8 cellular contexts compared by ENCODE assay signal in genomic region chr10:130127612-130128607, GRCh38. TPM values are rescaled to one million over a fixed set of nuclear protein-coding genes. Genes with fewer than 3 reads are reported as not detected.
A peak's percentile ranks its signal among the peaks of the same experiment; 100 is the strongest.
DNase-seq lines count a peak whose midpoint lies in the region; ATAC-seq and TF ChIP-seq lines count a peak whose summit lies in the region.

No MANE protein-coding gene starts in this region.

- H3K79me2 ChIP-seq in mesendoderm (ENCODE audit: control insufficient read depth, insufficient read depth, low read length) = no peaks in the 10 kb centered on the region

- no peak overlapping the region for H2AK5ac ChIP-seq in mesendoderm (ENCODE audit: low read length)

- no peak overlapping the region for H3K4me3 ChIP-seq in endodermal cell (ENCODE audit: low read length)
- H3K4me3 ChIP-seq in mesendoderm (ENCODE audit: low read length) = no peak overlapping the region

- no peak overlapping the region for H3K4me3 Mint-ChIP-seq in endodermal cell

- H3K36me3 Mint-ChIP-seq in endodermal cell (ENCODE audit: low read depth) = no peaks in the 10 kb centered on the region

- H3K56ac ChIP-seq in mesendoderm (ENCODE audit: low read length) = peak overlapping the region; percentile 74

- H3K4me1 ChIP-seq in endodermal cell (ENCODE audit: control insufficient read depth, insufficient read depth, low read length) (no peaks in the 10 kb centered on the region), mesendoderm (ENCODE audit: control insufficient read depth, low read depth, low read length) (no peaks in the 10 kb centered on the region)

- TF ChIP-seq CTCF in endodermal cell (conservative IDR thresholded peaks at IDR 0.05) = peak; percentile 88

- no peak overlapping the region for H3K4me2 ChIP-seq in mesendoderm (ENCODE audit: low read length)

- H3K9me3 Mint-ChIP-seq in endodermal cell = no peaks in the 10 kb centered on the region

- H3K4ac ChIP-seq in mesendoderm (ENCODE audit: low read depth, low read length) = no peak overlapping the region

- WGBS in endodermal cell (ENCODE audit: insufficient coverage in 1 of 2, insufficient read length in 1 of 2), 2 experiments = 41 to 67% methylated on average over 3 to 10 of the region's 12 CpGs
- WGBS in mesendoderm (ENCODE audit: extremely low coverage, insufficient coverage, low lambda C conversion rate) = no CpG with 5 or more reads among the region's 12 CpGs

- ATAC-seq in GM19025 (IDR thresholded peaks at IDR 0.05; ENCODE audit: low read depth, unreplicated experiment) (peak; percentile 87), HG03066 (IDR thresholded peaks at IDR 0.05; ENCODE audit: low read depth, unreplicated experiment) (peak; percentile 74)

- DNase-seq in COLO668 (lab: John Stamatoyannopoulos, UW; ENCODE audit: unreplicated experiment) (peak; percentile 34), NCI-H226 (peak; percentile 27), endodermal cell (peak; percentile 91), mesendoderm (peak; percentile 93), superior temporal gyrus (ENCODE audit: extremely low spot score) (peak; percentile 85)
- DNase-seq in activated CD4-positive, alpha-beta T cell treated with anti-CD3 and anti-CD28 coated beads, Interleukin-2, amount 50 U/mL, for 4 hours = peak; percentile 31 to 44

- no peak overlapping the region for H2BK5ac ChIP-seq in mesendoderm (ENCODE audit: low read length)

- H4K8ac ChIP-seq in mesendoderm (ENCODE audit: low read depth, low read length) = no peak overlapping the region

- H3K27me3 ChIP-seq in endodermal cell (ENCODE audit: control insufficient read depth, insufficient read depth, low read length, poor library complexity, severe bottlenecking) (no peaks in the 10 kb centered on the region), mesendoderm (ENCODE audit: insufficient read depth, low read length, poor library complexity) (no peaks in the 10 kb centered on the region)

- H3K4me1 Mint-ChIP-seq in endodermal cell = peaks cover 9% of the 10 kb centered on the region

- no peak overlapping the region for H3K27ac ChIP-seq in endodermal cell (ENCODE audit: low read depth, low read length)
- H3K27ac ChIP-seq in mesendoderm (ENCODE audit: low read depth, low read length) = no peak overlapping the region

- H3K27ac Mint-ChIP-seq in endodermal cell = peak overlapping the region; percentile 11

- H3K36me3 ChIP-seq in endodermal cell (ENCODE audit: control insufficient read depth, insufficient read depth, low read length) (no peaks in the 10 kb centered on the region), mesendoderm (ENCODE audit: control insufficient read depth, insufficient read depth, low read length) (no peaks in the 10 kb centered on the region)

- no peak overlapping the region for H4K5ac ChIP-seq in mesendoderm (ENCODE audit: low read length)

- no peaks in the 10 kb centered on the region for H3K79me1 ChIP-seq in mesendoderm (ENCODE audit: low read length)

- no peaks in the 10 kb centered on the region for H3K9me3 ChIP-seq in endodermal cell (ENCODE audit: control insufficient read depth, low read length)

- no peak overlapping the region for H3K9ac ChIP-seq in endodermal cell (ENCODE audit: extremely low read depth, low read length, poor library complexity, severe bottlenecking)
- no peak overlapping the region for H3K9ac ChIP-seq in mesendoderm (ENCODE audit: low read length)

- H2BK120ac ChIP-seq in mesendoderm (ENCODE audit: low read depth, low read length) = no peak overlapping the region

- no peak overlapping the region for H3K23ac ChIP-seq in mesendoderm (ENCODE audit: low read length)

- no peak overlapping the region for H2BK15ac ChIP-seq in mesendoderm (replicated peaks; ENCODE audit: low read depth)

- H3K18ac ChIP-seq in mesendoderm (ENCODE audit: low read length) = no peak overlapping the region

- H3K27me3 Mint-ChIP-seq in endodermal cell (ENCODE audit: insufficient read depth) = peaks cover 15% of the 10 kb centered on the region

RNA-seq across cellular contexts. Expression of gene GLRX3, which starts 8.3 kb away (rescaled TPM):
- total RNA-seq in endodermal cell = 100 to 1,000 TPM; 119 to 123 TPM
- polyA plus RNA-seq in endodermal cell (2013, experiment 1 of 2) = 117 TPM
- polyA plus RNA-seq in endodermal cell (2013, experiment 2 of 2) = 109 TPM
- 226 TPM for polyA plus RNA-seq in mesendoderm (2013, experiment 1 of 2)
- polyA plus RNA-seq in mesendoderm (2013, experiment 2 of 2) = 225 TPM

RNA-seq across cellular contexts. Expression of gene C10orf143, which starts 17.3 kb away (rescaled TPM):
- 1 to 10 TPM; 1.5 to 1.9 TPM for total RNA-seq in endodermal cell
- polyA plus RNA-seq in endodermal cell (2013, experiment 1 of 2) = 1.3 TPM
- polyA plus RNA-seq in endodermal cell (2013, experiment 2 of 2) = 0.70 TPM
- polyA plus RNA-seq in mesendoderm (2013, experiment 1 of 2) = 2.3 TPM
- polyA plus RNA-seq in mesendoderm (2013, experiment 2 of 2) = 2.2 TPM

Comparison
In these comparisons a context has a peak if more than half of its experiments do, and no peak if none do; other contexts are left out.
1. DNase-seq: peak in every context shown above with its lines; median percentile 93 in mesendoderm; 91 in endodermal cell; 85 in superior temporal gyrus; 38 in activated CD4-positive, alpha-beta T cell treated with anti-CD3 and anti-CD28 coated beads, Interleukin-2, amount 50 U/mL, for 4 hours; 34 in COLO668; 27 in NCI-H226.